In genomic region chr12:53543539-53543938, GRCh38 we compare ENCODE assay signal across 8 cellular contexts. TPM values are rescaled to one million over a fixed set of nuclear protein-coding genes. Genes with fewer than 3 reads are reported as not detected.
DNase-seq lines count a peak whose midpoint lies in the region; ATAC-seq and TF ChIP-seq lines count a peak whose summit lies in the region.

No MANE protein-coding gene starts in this region.

- no peaks in the 10 kb centered on the region for H3K27me3 Mint-ChIP-seq in T-helper 2 cell treated with Interferon-gamma antibody and Interleukin-4, amounts not matched to agents 5 μg/mL and 100 μg/mL, for 36 hours (ENCODE audit: low read depth)
- H3K27me3 Mint-ChIP-seq in brain, result no peaks in the 10 kb centered on the region

- ATAC-seq in HG03139 (IDR thresholded peaks at IDR 0.05; ENCODE audit: unreplicated experiment), result no peak

- no peak overlapping the region for H3K4me3 Mint-ChIP-seq in T-helper 2 cell treated with Interferon-gamma antibody and Interleukin-4, amounts not matched to agents 5 μg/mL and 100 μg/mL, for 36 hours
- no peak overlapping the region for H3K4me3 Mint-ChIP-seq in brain

- no peak overlapping the region for H3K4me3 ChIP-seq in GM23248

- in situ Hi-C loops in GM23248 (cut with MboI), result loop anchor here (5.0 to 10.0 kb wide), 2 partner anchors 134 to 201 kb away; partner anchors contain the start of gene ATP5MC2

- peaks cover 9% of the 10 kb centered on the region for H3F3A ChIP-seq in GM23248 (ENCODE audit: insufficient read depth)

- peak; percentile 94 to 99 for TF ChIP-seq CTCF in brain (conservative IDR thresholded peaks at IDR 0.05)

- peak overlapping the region; percentile 61 for H3K27ac ChIP-seq in GM23248

- H3K9me2 ChIP-seq in GM23248 (ENCODE audit: insufficient read depth), result no peaks in the 10 kb centered on the region

- WGBS in GM23248 (ENCODE audit: low coverage in 1 of 2, low lambda C conversion rate in 2 of 2, missing lambda C conversion rate in 2 of 2), 2 experiments, result 21 to 31% methylated on average over 5 of the region's 5 CpGs

- H3K9ac ChIP-seq in GM23248, result peak overlapping the region; percentile 68

- no peaks in the 10 kb centered on the region for H3K9me3 ChIP-seq in GM23248 (ENCODE audit: low read depth)

- H3K9me3 Mint-ChIP-seq in T-helper 2 cell treated with Interferon-gamma antibody and Interleukin-4, amounts not matched to agents 5 μg/mL and 100 μg/mL, for 36 hours, result no peaks in the 10 kb centered on the region
- H3K9me3 Mint-ChIP-seq in brain, result no peaks in the 10 kb centered on the region

- H3K4me1 Mint-ChIP-seq in T-helper 2 cell treated with Interferon-gamma antibody and Interleukin-4, amounts not matched to agents 5 μg/mL and 100 μg/mL, for 36 hours (ENCODE audit: low read depth), result peaks cover 8% of the 10 kb centered on the region
- peaks cover 11% of the 10 kb centered on the region for H3K4me1 Mint-ChIP-seq in brain

- H3K4me2 ChIP-seq in GM23248 (ENCODE audit: unreplicated experiment), result no peak overlapping the region

- no peaks in the 10 kb centered on the region for H3K79me2 ChIP-seq in GM23248 (ENCODE audit: insufficient read depth)

- H3K4me1 ChIP-seq in GM23248 (ENCODE audit: insufficient read depth), result peaks cover 4% of the 10 kb centered on the region; the same call in 1 of the 2 replicates

- H3K27me3 ChIP-seq in GM23248 (replicated peaks; ENCODE audit: insufficient read depth), result no peaks in the 10 kb centered on the region

- peaks cover 11% of the 10 kb centered on the region for H3K36me3 ChIP-seq in GM23248 (ENCODE audit: low read depth)

- DNase-seq in DMS114 treated with DMSO at 0.1 percent for 48 hours (lab: John Stamatoyannopoulos, UW; ENCODE audit: unreplicated experiment) (peak; percentile 70), GM23248 (peak; percentile 89), NCI-H1417 treated with DMSO at 0.1 percent for 48 hours (lab: John Stamatoyannopoulos, UW) (peak; percentile 9), iPS-NIHi7 (ENCODE audit: extremely low spot score) (peak; percentile 81)
- peak; percentile 46 for DNase-seq in T-helper 2 cell treated with Interferon-gamma antibody and Interleukin-4, amounts not matched to agents 5 μg/mL and 100 μg/mL, for 36 hours (ENCODE audit: low spot score)
- peak; percentile 3 to 34 for DNase-seq in stimulated activated CD4-positive, alpha-beta T cell treated with anti-CD3 and anti-CD28 coated beads, Interleukin-12 subunit alpha, Interleukin-12 subunit beta, amount 100 ng/mL, for 24 hours (ENCODE audit: low read depth in 2 of 2)

- peaks cover 21% of the 10 kb centered on the region for H3K36me3 Mint-ChIP-seq in T-helper 2 cell treated with Interferon-gamma antibody and Interleukin-4, amounts not matched to agents 5 μg/mL and 100 μg/mL, for 36 hours (ENCODE audit: low read depth)
- H3K36me3 Mint-ChIP-seq in brain, result peaks cover 30% of the 10 kb centered on the region

- H4K20me1 ChIP-seq in GM23248 (ENCODE audit: insufficient read depth), result no peaks in the 10 kb centered on the region

- H2AFZ ChIP-seq in GM23248, result peak overlapping the region; percentile 64

- H3K27ac Mint-ChIP-seq in T-helper 2 cell treated with Interferon-gamma antibody and Interleukin-4, amounts not matched to agents 5 μg/mL and 100 μg/mL, for 36 hours, result peak overlapping the region; percentile 65
- peak overlapping the region; percentile 84 to 96 (median 94) for H3K27ac Mint-ChIP-seq in brain

RNA-seq across cellular contexts. Expression of gene NPFF, which starts 36.3 kb away (rescaled TPM):
- total RNA-seq in GM23248 (2014; rRNA removed; shearing (Covaris generic)), result not detected in 2 replicates
- polyA plus RNA-seq in GM23248 (2016; fragmentation: Nextera tagmentation; extraction: Ambion mirVana) (not detected in 2 replicates), brain (ENCODE audit: insufficient read depth, low read depth, low replicate concordance) (not detected)

RNA-seq across cellular contexts. Expression of gene TARBP2, which starts 42.5 kb away (rescaled TPM):
- 40.1 and 54.1 TPM in 2 replicates for total RNA-seq in GM23248 (2014; rRNA removed; shearing (Covaris generic))
- polyA plus RNA-seq in GM23248 (2016; fragmentation: Nextera tagmentation; extraction: Ambion mirVana), result 32.1 and 36.0 TPM in 2 replicates
- 19.4 TPM for polyA plus RNA-seq in brain (ENCODE audit: insufficient read depth, low read depth, low replicate concordance)

RNA-seq across cellular contexts. Expression of gene MAP3K12, which starts 44.3 kb away (rescaled TPM):
- 36.5 and 37.4 TPM in 2 replicates for total RNA-seq in GM23248 (2014; rRNA removed; shearing (Covaris generic))
- 8.7 and 10.4 TPM in 2 replicates for polyA plus RNA-seq in GM23248 (2016; fragmentation: Nextera tagmentation; extraction: Ambion mirVana)
- polyA plus RNA-seq in brain (ENCODE audit: insufficient read depth, low read depth, low replicate concordance), result 16.8 TPM

Comparison
In these comparisons a context has a peak if more than half of its experiments do, and no peak if none do; other contexts are left out.
1. DNase-seq: peak in every context shown above with its lines; median percentile 89 in GM23248; 81 in iPS-NIHi7; 70 in DMS114 treated with DMSO at 0.1 percent for 48 hours; 46 in T-helper 2 cell treated with Interferon-gamma antibody and Interleukin-4, amounts not matched to agents 5 μg/mL and 100 μg/mL, for 36 hours; 18 in stimulated activated CD4-positive, alpha-beta T cell treated with anti-CD3 and anti-CD28 coated beads, Interleukin-12 subunit alpha, Interleukin-12 subunit beta, amount 100 ng/mL, for 24 hours; 9 in NCI-H1417 treated with DMSO at 0.1 percent for 48 hours.